Comparison of ENCODE assay signal across 1 cellular context in the genomic region with DNA sequence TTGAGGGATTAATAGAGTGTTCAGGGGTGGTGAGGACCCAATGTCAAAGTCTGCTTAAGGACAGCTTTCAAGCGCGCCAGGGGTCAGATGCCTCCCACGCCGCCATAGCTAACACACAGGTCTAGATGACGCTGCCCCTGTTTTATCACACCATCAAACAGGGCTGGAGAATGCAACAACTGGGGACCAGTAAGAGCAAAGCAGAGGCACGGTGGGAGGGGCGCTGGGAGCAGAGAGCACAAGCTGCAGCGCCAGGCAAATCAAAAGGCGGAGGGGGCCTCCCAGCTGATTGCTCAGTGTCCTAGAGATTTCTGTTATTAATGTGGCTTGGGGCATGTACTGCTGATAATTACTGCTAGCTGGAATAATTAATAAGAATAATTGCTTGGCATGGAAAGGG.
TF ChIP-seq lines count a peak whose summit lies in the region.

No MANE protein-coding gene starts in this region.

TF ChIP-seq in H1, 55 proteins besides CTCF, POLR2A, EP300 and RAD21 (continued from another document):
- no peak for TF ChIP-seq EZH2 (IDR thresholded peaks at IDR 0.05; ENCODE audit: low read depth, low read length, severe bottlenecking)
TF ChIP-seq in H1: peak in this region for 0.
